30 cellular contexts compared by ENCODE assay signal in genomic region chr18:28068208-28068607, GRCh38.
"Had no signal": no experiment of that assay in that cellular context is flagged by ENCODE, and none has a peak within 500 bp of the region (broad histone marks: within the 10 kb centered on the region; RNA-seq: fewer than 3 reads in every experiment).

No MANE protein-coding gene starts in this region.

- H3K9me3 ChIP-seq: gastroesophageal sphincter, mucosa of descending colon, testis, transverse colon had no signal

- H3K4me3 Mint-ChIP-seq: activated CD4-positive, alpha-beta memory T cell treated with anti-CD3 and anti-CD28 coated beads for 36 hours; activated T-helper 1 cell treated with anti-CD3 and anti-CD28 coated beads, Interleukin-12 subunit alpha, Interleukin-12 subunit beta, Interleukin-2, Interleukin-4 antibody, amounts not matched to agents 30 ng/mL and 10 ng/mL and 1 ng/mL, durations not matched to agents 14 hours and 24 hours and 36 hours; central memory CD8-positive, alpha-beta T cell; immature natural killer cell; T-helper 17 cell had no signal

- H3K27ac ChIP-seq: gastroesophageal sphincter, testis, transverse colon, WERI-Rb-1 had no signal

- H3K27ac Mint-ChIP-seq: activated CD4-positive, alpha-beta memory T cell treated with anti-CD3 and anti-CD28 coated beads for 36 hours; activated T-helper 1 cell treated with anti-CD3 and anti-CD28 coated beads, Interleukin-12 subunit alpha, Interleukin-12 subunit beta, Interleukin-2, Interleukin-4 antibody, amounts not matched to agents 30 ng/mL and 10 ng/mL and 1 ng/mL, durations not matched to agents 14 hours and 24 hours and 36 hours; immature natural killer cell; T-helper 17 cell had no signal

- FAIRE-seq: colon, kidney, urothelium cell line had no signal

- H3K4me1 Mint-ChIP-seq: central memory CD8-positive, alpha-beta T cell; immature natural killer cell; T-helper 17 cell had no signal

- H3K27me3 ChIP-seq: gastroesophageal sphincter, testis, transverse colon had no signal

- H3K4me1 ChIP-seq: testis, transverse colon had no signal

- H3K36me3 ChIP-seq: gastroesophageal sphincter, transverse colon had no signal

- H3K4me3 ChIP-seq: gastroesophageal sphincter, lung, mucosa of descending colon, testis, transverse colon had no signal

- ATAC-seq: activated CD4-positive, CD25-positive, alpha-beta regulatory T cell treated with anti-CD3 and anti-CD28 coated beads, Interleukin-2, amount 50 U/mL, for 24 hours; gastroesophageal sphincter; mucosa of descending colon; SK-N-SH treated with all-trans-retinoic acid at 6 μM for 48 hours; stimulated activated naive CD8-positive, alpha-beta T cell treated with anti-CD3 and anti-CD28 coated beads, Interleukin-15, Interleukin-2, amounts not matched to agents 100 U/mL and 50 U/mL, for 24 hours; T-helper 17 cell had no signal

- DNase-seq: activated CD4-positive, alpha-beta memory T cell treated with anti-CD3 and anti-CD28 coated beads for 36 hours; activated CD4-positive, alpha-beta T cell treated with anti-CD3 and anti-CD28 coated beads for 48 hours; activated CD8-positive, alpha-beta memory T cell treated with anti-CD3 and anti-CD28 coated beads, Interleukin-2, amount 50 U/mL, for 4 hours; activated gamma-delta T cell; activated naive CD4-positive, alpha-beta T cell treated with anti-CD3 and anti-CD28 coated beads, Interleukin-2, amount 50 U/mL, for 16 hours; activated T-cell treated with anti-CD3 and anti-CD28 coated beads, Interleukin-2, amount 50 U/mL, for 1 hour; amniotic stem cell; effector CD8-positive, alpha-beta T cell; hippocampal formation; immature natural killer cell; kidney; mucosa of descending colon; occipital lobe; right cardiac atrium; stimulated activated CD4-positive, alpha-beta T cell treated with anti-CD3 and anti-CD28 coated beads, Interleukin-12 subunit alpha, Interleukin-12 subunit beta, amount 100 ng/mL, for 4 hours; stimulated activated CD4-positive, alpha-beta T cell treated with anti-CD3 and anti-CD28 coated beads, Interleukin-4, amount 100 ng/mL, for 1 hour; stimulated activated naive CD8-positive, alpha-beta T cell treated with anti-CD3 and anti-CD28 coated beads, Interleukin-15, Interleukin-2, amounts not matched to agents 100 U/mL and 50 U/mL, for 24 hours; T-helper 17 cell; T1000; testis; transverse colon; WERI-Rb-1 had no signal

- H3K27me3 Mint-ChIP-seq: activated CD4-positive, alpha-beta memory T cell treated with anti-CD3 and anti-CD28 coated beads for 36 hours; central memory CD8-positive, alpha-beta T cell; T-helper 17 cell had no signal

- H3K36me3 Mint-ChIP-seq: activated CD4-positive, alpha-beta memory T cell treated with anti-CD3 and anti-CD28 coated beads for 36 hours; immature natural killer cell had no signal
